10 cellular contexts compared by ENCODE assay signal in genomic region chr21:46622226-46622625, GRCh38. TPM values are rescaled to one million over a fixed set of nuclear protein-coding genes. Genes with fewer than 3 reads are reported as not detected.
A peak's percentile ranks its signal among the peaks of the same experiment; 100 is the strongest.
DNase-seq lines count a peak whose midpoint lies in the region; ATAC-seq lines count a peak whose summit lies in the region.
"Had no signal": no experiment of that assay in that cellular context is flagged by ENCODE, and none has a peak within 500 bp of the region (broad histone marks: within the 10 kb centered on the region; RNA-seq: fewer than 3 reads in every experiment).

No MANE protein-coding gene starts in this region.

- peak overlapping the region; percentile 55 for H3K4me3 Mint-ChIP-seq in activated CD4-positive, alpha-beta T cell treated with anti-CD3 and anti-CD28 coated beads, Interleukin-2, amount 10 ng/mL, durations not matched to agents 24 days and 14 days

- no peaks in the 10 kb centered on the region for H3K27me3 Mint-ChIP-seq in activated CD4-positive, alpha-beta T cell treated with anti-CD3 and anti-CD28 coated beads, Interleukin-2, amount 10 ng/mL, durations not matched to agents 24 days and 14 days

- H3K9me3 Mint-ChIP-seq in activated CD4-positive, alpha-beta T cell treated with anti-CD3 and anti-CD28 coated beads, Interleukin-2, amount 10 ng/mL, durations not matched to agents 24 days and 14 days = peaks cover 6% of the 10 kb centered on the region

- H3K27me3 ChIP-seq in layer of hippocampus (ENCODE audit: control insufficient read depth, insufficient read depth, low read length) = no peaks in the 10 kb centered on the region
- H3K27me3 ChIP-seq: cardiac muscle cell had no signal

- H3K4me1 Mint-ChIP-seq in activated CD4-positive, alpha-beta T cell treated with anti-CD3 and anti-CD28 coated beads, Interleukin-2, amount 10 ng/mL, durations not matched to agents 24 days and 14 days = peaks cover 26% of the 10 kb centered on the region

- peak; percentile 86 for DNase-seq in activated CD4-positive, alpha-beta T cell treated with anti-CD3 and anti-CD28 coated beads, Interleukin-2, amount 10 ng/mL, durations not matched to agents 24 days and 14 days
- DNase-seq in activated CD4-positive, alpha-beta T cell treated with anti-CD3 and anti-CD28 coated beads, Interleukin-2, amount 50 U/mL, for 4 hours = no peak
- peak; percentile 23 for DNase-seq in activated gamma-delta T cell treated with anti-CD3 and anti-CD28 coated beads, Interleukin-2, amount 50 U/mL, for 16 hours (ENCODE audit: low read depth)
- DNase-seq in substantia nigra (lab: John Stamatoyannopoulos, UW) (peak in 44 of 49 donors; percentile 31 to 85 (median 66)), AG20443 (ENCODE audit: low spot score) (no peak), COR-L47 (lab: John Stamatoyannopoulos, UW) (no peak)

- H3K27ac ChIP-seq in layer of hippocampus (ENCODE audit: low read depth, low read length) (peak overlapping the region; percentile 96), substantia nigra (ENCODE audit: low read depth, low read length, poor library complexity, severe bottlenecking) (peak overlapping the region; percentile 98)
- H3K27ac ChIP-seq: A549, cardiac muscle cell had no signal

- no peak for ATAC-seq in HG03457 (IDR thresholded peaks at IDR 0.05; ENCODE audit: unreplicated experiment)
- ATAC-seq: A549 had no signal

- intact Hi-C loops in activated CD4-positive, alpha-beta T cell treated with anti-CD3 and anti-CD28 coated beads, Interleukin-2, amount 10 ng/mL, durations not matched to agents 24 days and 14 days (cut with micrococcal nuclease) = no loop called here

- peak overlapping the region; percentile 89 for H3K27ac Mint-ChIP-seq in activated CD4-positive, alpha-beta T cell treated with anti-CD3 and anti-CD28 coated beads, Interleukin-2, amount 10 ng/mL, durations not matched to agents 24 days and 14 days

- peaks cover 8% of the 10 kb centered on the region for H3K36me3 Mint-ChIP-seq in activated CD4-positive, alpha-beta T cell treated with anti-CD3 and anti-CD28 coated beads, Interleukin-2, amount 10 ng/mL, durations not matched to agents 24 days and 14 days (ENCODE audit: low read depth)

RNA-seq across cellular contexts. Expression of gene PRMT2, which starts 13.2 kb away (rescaled TPM):
- total RNA-seq in activated CD4-positive, alpha-beta T cell treated with anti-CD3 and anti-CD28 coated beads, Interleukin-2, amount 10 ng/mL, durations not matched to agents 24 days and 14 days = 56.7 and 59.4 TPM in 2 replicates

RNA-seq across cellular contexts. Expression of gene S100B, which starts 17.3 kb away (rescaled TPM):
- total RNA-seq in activated CD4-positive, alpha-beta T cell treated with anti-CD3 and anti-CD28 coated beads, Interleukin-2, amount 10 ng/mL, durations not matched to agents 24 days and 14 days = not detected in 2 replicates

Comparison
In these comparisons a context has a peak if more than half of its experiments do, and no peak if none do; other contexts are left out.
1. DNase-seq: peak in activated CD4-positive, alpha-beta T cell treated with anti-CD3 and anti-CD28 coated beads, Interleukin-2, amount 10 ng/mL, durations not matched to agents 24 days and 14 days (single experiment), activated gamma-delta T cell treated with anti-CD3 and anti-CD28 coated beads, Interleukin-2, amount 50 U/mL, for 16 hours (single experiment) and substantia nigra (44 of 49); none in activated CD4-positive, alpha-beta T cell treated with anti-CD3 and anti-CD28 coated beads, Interleukin-2, amount 50 U/mL, for 4 hours (0 of 2), AG20443 (single experiment) and COR-L47 (single experiment).